In the genomic region with DNA sequence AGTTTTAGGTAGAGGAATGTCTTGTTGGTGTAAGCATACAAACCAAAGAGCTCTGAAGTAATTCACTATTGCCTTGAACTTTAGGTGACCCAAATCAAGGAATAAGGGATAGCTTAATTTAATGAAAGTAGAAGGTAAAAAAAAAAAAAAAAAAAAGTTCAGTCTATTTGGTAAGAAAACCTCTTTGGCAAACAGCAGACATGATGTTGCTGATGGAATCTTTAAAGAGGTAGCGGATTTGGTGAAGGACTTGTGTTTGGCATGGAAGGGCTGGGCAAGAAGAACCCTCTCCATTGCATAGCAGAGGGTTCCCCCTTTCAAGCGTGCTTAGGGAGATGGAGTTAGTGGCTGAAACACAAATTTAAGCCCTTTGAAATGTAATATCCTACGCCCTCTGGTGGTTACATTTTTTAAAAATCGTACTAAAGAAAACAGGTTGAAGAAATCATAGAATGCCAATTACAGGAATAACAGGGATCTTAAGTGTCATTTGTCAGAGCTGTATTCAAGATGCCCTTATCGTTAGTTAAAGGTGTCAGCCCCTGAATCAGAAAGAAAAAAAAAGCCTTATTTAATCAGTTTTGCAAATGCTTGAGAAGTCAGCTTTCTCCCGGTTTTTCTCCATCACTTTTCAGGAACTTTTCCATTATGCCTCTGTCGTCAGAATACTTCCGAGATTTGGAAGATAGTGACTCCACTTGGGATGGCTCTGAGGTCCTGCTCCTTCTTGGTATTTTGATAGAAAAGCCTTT, we compare ENCODE assay signal across 9 cellular contexts.
DNase-seq lines count a peak whose midpoint lies in the region; ATAC-seq, FAIRE-seq and TF ChIP-seq lines count a peak whose summit lies in the region.
"Had no signal": no experiment of that assay in that cellular context is flagged by ENCODE, and none has a peak within 500 bp of the region (broad histone marks: within the 10 kb centered on the region; RNA-seq: fewer than 3 reads in every experiment).

No MANE protein-coding gene starts in this region.

- WGBS in stomach, 5 donors, result 28 to 34% (median 30%) methylated on average over 8 of the region's 8 CpGs

- intact Hi-C loops in stomach (cut with DNase I; ENCODE audit: low total_unique reads), result loop anchor here (10.0 kb wide), 1 partner anchor 988 kb away; no protein-coding TSS in a partner anchor

- no peak overlapping the region for H3K4me2 ChIP-seq in astrocyte (ENCODE audit: low read length)

- H3K36me3 Mint-ChIP-seq in astrocyte (ENCODE audit: low read depth, unreplicated experiment), result no peaks in the 10 kb centered on the region

- no peak overlapping the region for H2AFZ ChIP-seq in astrocyte (ENCODE audit: low read depth, low read length)

- H3K9ac ChIP-seq in astrocyte (ENCODE audit: low read length), result no peak overlapping the region

- no peak overlapping the region for H3K27ac Mint-ChIP-seq in astrocyte (ENCODE audit: unreplicated experiment)

- H3K36me3 ChIP-seq in astrocyte (ENCODE audit: insufficient read depth, low read length) (no peaks in the 10 kb centered on the region), stomach (no peaks in the 10 kb centered on the region)

- no peaks in the 10 kb centered on the region for H3K27me3 ChIP-seq in astrocyte (ENCODE audit: insufficient read depth, low read length)
- H3K27me3 ChIP-seq in stomach, result no peaks in the 10 kb centered on the region

- H3K79me2 ChIP-seq in astrocyte (ENCODE audit: insufficient read depth, low read length), result no peaks in the 10 kb centered on the region

- no peaks in the 10 kb centered on the region for H4K20me1 ChIP-seq in astrocyte (ENCODE audit: insufficient read depth, low read length)

- TF ChIP-seq CTCF in GM20000 (IDR thresholded peaks at IDR 0.05; ENCODE audit: extremely low read depth, missing control alignments) (peak; percentile 4), astrocyte (IDR thresholded peaks at IDR 0.05; ENCODE audit: insufficient read depth, low read depth, low read length) (peak; percentile 49), stomach (IDR thresholded peaks at IDR 0.05) (peak in 4 of 7 experiments; percentile 28 to 55 (median 49))

- H3K4me1 ChIP-seq in astrocyte (ENCODE audit: insufficient read depth, low read length) (no peaks in the 10 kb centered on the region), stomach (no peaks in the 10 kb centered on the region)

- no peak for TF ChIP-seq POLR2A in stomach (IDR thresholded peaks at IDR 0.05)

- no peaks in the 10 kb centered on the region for H3K9me3 Mint-ChIP-seq in astrocyte (ENCODE audit: unreplicated experiment)

- no peak overlapping the region for H3K4me3 ChIP-seq in astrocyte (ENCODE audit: insufficient read depth, low read depth, low read length)
- no peak overlapping the region for H3K4me3 ChIP-seq in stomach

- H3K4me1 Mint-ChIP-seq in astrocyte (ENCODE audit: low read depth, unreplicated experiment), result no peaks in the 10 kb centered on the region

- peak; percentile 40 for DNase-seq in AG08395 (ENCODE audit: low spot score)
- DNase-seq in GM20000 (ENCODE audit: low spot score), result peak; percentile 49
- DNase-seq in NCI-H345 treated with DMSO at 0.1 percent for 48 hours (lab: John Stamatoyannopoulos, UW; ENCODE audit: unreplicated experiment), result peak; percentile 21
- DNase-seq in astrocyte (ENCODE audit: low read depth), result peak; percentile 25
- peak; percentile 15 for DNase-seq in iPS DF 19.7 (ENCODE audit: low read depth, low spot score)
- no peak for DNase-seq in stomach
- DNase-seq in effector CD8-positive, alpha-beta T cell (lab: John Stamatoyannopoulos, UW), result no peak

- H3K27ac ChIP-seq in astrocyte (ENCODE audit: low read depth, low read length) (no peak overlapping the region), stomach (no peak overlapping the region)

- no peak for ATAC-seq in HG03460 (IDR thresholded peaks at IDR 0.05; ENCODE audit: unreplicated experiment)

- FAIRE-seq in astrocyte (lab: Jason Lieb, UNC), result peak; percentile 72
- FAIRE-seq: endometrium had no signal

- H3K4me3 Mint-ChIP-seq in astrocyte (ENCODE audit: unreplicated experiment), result no peak overlapping the region

- H3K27me3 Mint-ChIP-seq in astrocyte (ENCODE audit: low read depth, unreplicated experiment), result no peaks in the 10 kb centered on the region

- no peak for TF ChIP-seq EP300 in stomach (IDR thresholded peaks at IDR 0.05)

- H3K9me3 ChIP-seq in astrocyte (ENCODE audit: insufficient read depth, low read depth, low read length) (no peaks in the 10 kb centered on the region), stomach (no peaks in the 10 kb centered on the region)

Comparison
In these comparisons a context has a peak if more than half of its experiments do, and no peak if none do; other contexts are left out.
1. DNase-seq: peak in AG08395 (single experiment), GM20000 (single experiment), NCI-H345 treated with DMSO at 0.1 percent for 48 hours (single experiment), astrocyte (single experiment) and iPS DF 19.7 (single experiment); none in stomach (single experiment) and effector CD8-positive, alpha-beta T cell (single experiment).
2. Peak in every context shown above with its lines, with median percentiles within 50 percentile points of each other: CTCF ChIP-seq.